Comparison of ENCODE assay signal across 22 cellular contexts in the genomic region with DNA sequence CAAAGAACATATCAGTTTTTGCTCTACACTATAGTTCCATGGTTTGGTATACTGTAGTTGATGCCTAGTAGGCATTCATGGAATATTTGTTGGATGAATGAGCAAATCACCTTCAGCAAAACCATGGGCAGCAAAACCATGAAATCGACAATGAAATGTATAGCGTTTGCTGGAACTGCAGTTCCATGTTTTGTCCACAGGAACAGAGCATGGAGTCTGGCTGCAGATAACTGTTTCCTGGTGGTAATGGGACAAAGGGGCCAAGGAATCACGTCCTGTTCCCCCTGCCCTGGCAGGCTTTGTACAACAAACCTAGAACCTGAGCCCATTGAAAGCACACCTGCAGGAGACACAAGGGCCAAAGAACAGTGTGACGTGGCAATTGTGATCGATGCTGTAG.
"Had no signal": no experiment of that assay in that cellular context is flagged by ENCODE, and none has a peak within 500 bp of the region (broad histone marks: within the 10 kb centered on the region; RNA-seq: fewer than 3 reads in every experiment).

No MANE protein-coding gene starts in this region.

- ATAC-seq: activated naive CD8-positive, alpha-beta T cell treated with anti-CD3 and anti-CD28 coated beads, Interleukin-2, amount 50 U/mL, for 24 hours; right cardiac atrium; T-cell had no signal

- FAIRE-seq: astrocyte, endometrium, kidney had no signal

- H3K27ac Mint-ChIP-seq: activated naive CD4-positive, alpha-beta T cell treated with anti-CD3 and anti-CD28 coated beads for 36 hours; activated naive CD8-positive, alpha-beta T cell treated with anti-CD3 and anti-CD28 coated beads, Interleukin-2, amount 50 U/mL, for 24 hours; activated T-helper 2 cell treated with anti-CD3 and anti-CD28 coated beads, Interferon-gamma antibody, Interleukin-2, Interleukin-4, amounts not matched to agents 10 μg/mL and 5 μg/mL and 100 μg/mL, durations not matched to agents 14 hours and 24 hours and 36 hours; memory B cell; nephron; stimulated activated naive CD8-positive, alpha-beta T cell treated with anti-CD3 and anti-CD28 coated beads, Interleukin-15, Interleukin-2, amounts not matched to agents 100 ng/mL and 50 ng/mL, for 24 hours; T-cell had no signal

- H3K36me3 ChIP-seq: cardiac muscle cell, left ventricle myocardium inferior, prostate gland, suprapubic skin, upper lobe of left lung had no signal

- H3K4me1 ChIP-seq: left ventricle myocardium inferior, prostate gland, suprapubic skin, upper lobe of left lung had no signal

- DNase-seq: activated CD4-positive, alpha-beta T cell treated with anti-CD3 and anti-CD28 coated beads for 1 hour; activated CD4-positive, alpha-beta T cell treated with anti-CD3 and anti-CD28 coated beads, Interleukin-2, amount 50 U/mL, for 4 hours; activated naive CD4-positive, alpha-beta T cell treated with anti-CD3 and anti-CD28 coated beads for 36 hours; activated naive CD8-positive, alpha-beta T cell treated with anti-CD3 and anti-CD28 coated beads, Interleukin-2, amount 50 U/mL, for 24 hours; dorsolateral prefrontal cortex; hippocampal formation; kidney; left ventricle myocardium inferior; right cardiac atrium; T-cell; T-helper 9 cell; upper lobe of left lung had no signal

- H3K36me3 Mint-ChIP-seq: memory B cell, T-cell had no signal

- H3K4me3 ChIP-seq: cardiac muscle cell, dorsolateral prefrontal cortex, left ventricle myocardium inferior, prostate gland, smooth muscle cell, suprapubic skin, upper lobe of left lung had no signal

- H3K4me3 Mint-ChIP-seq: activated naive CD4-positive, alpha-beta T cell treated with anti-CD3 and anti-CD28 coated beads for 36 hours; activated naive CD8-positive, alpha-beta T cell treated with anti-CD3 and anti-CD28 coated beads, Interleukin-2, amount 50 U/mL, for 24 hours; memory B cell; nephron; stimulated activated naive CD8-positive, alpha-beta T cell treated with anti-CD3 and anti-CD28 coated beads, Interleukin-15, Interleukin-2, amounts not matched to agents 100 ng/mL and 50 ng/mL, for 24 hours; T-cell had no signal

- H3K4me1 Mint-ChIP-seq: activated naive CD8-positive, alpha-beta T cell treated with anti-CD3 and anti-CD28 coated beads, Interleukin-2, amount 50 U/mL, for 24 hours; memory B cell; nephron; T-cell had no signal

- H3K9me3 ChIP-seq: prostate gland, upper lobe of left lung had no signal

- H3K4me2 ChIP-seq: smooth muscle cell had no signal

- H3K27ac ChIP-seq: cardiac muscle cell, dorsolateral prefrontal cortex, left ventricle myocardium inferior, prostate gland, suprapubic skin, upper lobe of left lung had no signal

- H3K27me3 ChIP-seq: cardiac muscle cell, upper lobe of left lung had no signal
